In the genomic region with DNA sequence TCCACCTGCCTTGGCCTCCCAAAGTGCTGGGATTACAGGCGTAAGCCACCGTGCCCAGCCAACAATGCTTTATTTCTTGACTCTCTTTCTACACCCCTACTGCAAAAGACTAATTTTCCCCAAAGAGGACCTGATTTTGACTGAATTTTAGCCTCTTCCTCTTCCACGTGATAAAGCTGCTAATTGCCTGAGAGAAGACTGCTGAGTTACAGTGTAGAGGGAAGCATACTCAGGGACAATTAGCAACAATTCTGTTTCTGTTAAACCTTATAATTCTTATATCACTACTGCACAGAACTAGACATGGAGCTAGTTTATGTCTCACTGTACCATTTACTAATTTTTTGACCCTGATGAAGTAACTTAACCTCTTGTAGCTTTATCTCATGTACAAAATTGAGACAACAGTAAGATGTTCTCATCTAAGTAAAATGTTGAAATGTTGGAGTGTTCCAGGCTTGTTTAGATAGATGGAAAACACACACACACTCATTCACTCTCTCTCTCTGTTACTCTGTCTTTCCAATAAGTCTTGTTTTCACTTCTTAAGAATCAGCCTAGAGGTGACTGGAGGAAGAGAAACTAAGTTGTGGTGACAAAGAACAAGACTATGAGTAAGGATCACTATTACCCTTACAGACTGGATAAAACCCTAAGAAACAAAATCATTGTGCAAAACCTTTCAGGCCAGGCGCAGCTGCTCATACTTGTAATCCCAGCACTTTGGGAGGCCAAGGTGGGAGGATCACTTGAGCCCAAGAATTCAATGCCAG, we compare ENCODE assay signal across 14 cellular contexts. TPM values are rescaled to one million over a fixed set of nuclear protein-coding genes. Genes with fewer than 3 reads are reported as not detected.
DNase-seq lines count a peak whose midpoint lies in the region; ATAC-seq lines count a peak whose summit lies in the region.
"Not testable (repeated sequence)": the region's sequence is repeated elsewhere in the genome, so short reads cannot be mapped to it uniquely, and the experiment has no call there.
"Had no signal": no experiment of that assay in that cellular context is flagged by ENCODE, and none has a peak within 500 bp of the region (broad histone marks: within the 10 kb centered on the region; RNA-seq: fewer than 3 reads in every experiment).

No MANE protein-coding gene starts in this region.

- H3K27ac Mint-ChIP-seq in activated naive CD4-positive, alpha-beta T cell treated with anti-CD3 and anti-CD28 coated beads, Interleukin-2, amount 50 U/mL, for 72 hours: not testable (repeated sequence)

- not testable (repeated sequence) for DNase-seq in activated naive CD4-positive, alpha-beta T cell treated with anti-CD3 and anti-CD28 coated beads, Interleukin-2, amount 50 U/mL, for 72 hours (ENCODE audit: low spot score in 2 of 2); stimulated activated naive CD8-positive, alpha-beta T cell treated with anti-CD3 and anti-CD28 coated beads, Interleukin-15, Interleukin-2, amounts not matched to agents 100 U/mL and 50 U/mL, for 24 hours

- not testable (repeated sequence) for H3K36me3 Mint-ChIP-seq in activated naive CD4-positive, alpha-beta T cell treated with anti-CD3 and anti-CD28 coated beads, Interleukin-2, amount 50 U/mL, for 72 hours

- not testable (repeated sequence) for H3K9me3 Mint-ChIP-seq in activated naive CD4-positive, alpha-beta T cell treated with anti-CD3 and anti-CD28 coated beads, Interleukin-2, amount 50 U/mL, for 72 hours

- ATAC-seq in GM18502 (IDR thresholded peaks at IDR 0.05; ENCODE audit: poor library complexity, unreplicated experiment) (peak; percentile 99), GM19025 (IDR thresholded peaks at IDR 0.05; ENCODE audit: low read depth, unreplicated experiment) (peak; percentile 67), GM21447 (IDR thresholded peaks at IDR 0.05; ENCODE audit: unreplicated experiment) (peak; percentile 98), HG02759 (IDR thresholded peaks at IDR 0.05; ENCODE audit: unreplicated experiment) (peak; percentile 97), HG03095 (IDR thresholded peaks at IDR 0.05; ENCODE audit: unreplicated experiment) (peak; percentile 92), HG03469 (IDR thresholded peaks at IDR 0.05; ENCODE audit: unreplicated experiment) (peak; percentile 82)
- peak; percentile 93 to 96 for ATAC-seq in activated naive CD4-positive, alpha-beta T cell treated with anti-CD3 and anti-CD28 coated beads, Interleukin-2, amount 50 U/mL, for 72 hours
- peak; percentile 98 for ATAC-seq in stimulated activated naive CD8-positive, alpha-beta T cell treated with anti-CD3 and anti-CD28 coated beads, Interleukin-15, Interleukin-2, amounts not matched to agents 100 U/mL and 50 U/mL, for 24 hours

RNA-seq across cellular contexts. Expression of gene FCGR1A, which starts 10.7 kb away (rescaled TPM):
- total RNA-seq in activated naive CD4-positive, alpha-beta T cell treated with anti-CD3 and anti-CD28 coated beads, Interleukin-2, amount 50 U/mL, for 72 hours: not detected
- total RNA-seq: activated CD4-positive, alpha-beta T cell treated with anti-CD3 and anti-CD28 coated beads, Interleukin-2, amount 10 ng/mL, durations not matched to agents 7 days and 5 days; fibroblast of villous mesenchyme; H7; SJCRH30; smooth muscle cell; T-helper 1 cell treated with Interleukin-12 subunit alpha and Interleukin-12 subunit beta and Interleukin-4 antibody, amounts not matched to agents 30 ng/mL and 1 ng/mL, for 36 hours had no signal
